ENCODE assay signal across 10 cellular contexts in genomic region chr1:220726634-220727033, GRCh38. TPM values are rescaled to one million over a fixed set of nuclear protein-coding genes. Genes with fewer than 3 reads are reported as not detected.
DNase-seq lines count a peak whose midpoint lies in the region; TF ChIP-seq lines count a peak whose summit lies in the region.
"Had no signal": no experiment of that assay in that cellular context is flagged by ENCODE, and none has a peak within 500 bp of the region (broad histone marks: within the 10 kb centered on the region; RNA-seq: fewer than 3 reads in every experiment).

No MANE protein-coding gene starts in this region.

- H3K27me3 ChIP-seq in OCI-LY3 (ENCODE audit: low read depth, low read length), result no peaks in the 10 kb centered on the region
- H3K27me3 ChIP-seq in uterus, result no peaks in the 10 kb centered on the region

- H3K4me1 ChIP-seq in OCI-LY3 (ENCODE audit: low read length) (no peaks in the 10 kb centered on the region; the same call in 1 of the 2 replicates), uterus (no peaks in the 10 kb centered on the region)

- intact Hi-C loops in uterus (cut with DNase I; ENCODE audit: low total_unique reads), result no loop called here

- H2AFZ ChIP-seq in OCI-LY3 (ENCODE audit: low read depth, low read length), result 0 out of 2 replicates have a peak overlapping the region, but pooled peaks have one; percentile 7

- no peak overlapping the region for H3K4me2 ChIP-seq in OCI-LY3 (ENCODE audit: low read length)

- DNase-seq in AG10803 (ENCODE audit: low read depth) (no peak), GM13977 (ENCODE audit: low spot score) (no peak), fibroblast of pulmonary artery (ENCODE audit: low read depth) (no peak), SHP77 (lab: John Stamatoyannopoulos, UW) (no peak), NCI-H1417 (lab: John Stamatoyannopoulos, UW) (no peak), uterus (no peak), ecto neural progenitor cell (ENCODE audit: low spot score) (no peak)
- DNase-seq: activated T-cell treated with anti-CD3 and anti-CD28 coated beads, Interleukin-2, amount 50 U/mL, for 4 hours had no signal

- in situ Hi-C loops in GM13977 (cut with MboI; ENCODE audit: low pct_unique_long_range_greater_than_20kb, low sequenced_read_pairs, unreplicated experiment), result loop anchor here (25.0 kb wide), 1 partner anchor 439 kb away; no protein-coding TSS in a partner anchor

- TF ChIP-seq CTCF in AG10803 (conservative IDR thresholded peaks at IDR 0.05; ENCODE audit: low read length) (peak; percentile 29; the same call in 1 of the 2 replicates), GM13977 (IDR thresholded peaks at IDR 0.05; ENCODE audit: extremely low read depth, insufficient read depth, missing control alignments) (peak; percentile 32), OCI-LY3 (IDR thresholded peaks at IDR 0.05; ENCODE audit: low read depth, low read length) (peak; percentile 3; the same call in 1 of the 2 replicates), fibroblast of pulmonary artery (IDR thresholded peaks at IDR 0.05; ENCODE audit: low read length, missing control alignments) (peak; percentile 30), uterus (IDR thresholded peaks at IDR 0.05) (no peak)

- no peak overlapping the region for H3K9ac ChIP-seq in OCI-LY3 (ENCODE audit: low read length)

- H3K9me3 ChIP-seq in OCI-LY3 (ENCODE audit: insufficient read depth, low read length), result no peaks in the 10 kb centered on the region
- H3K9me3 ChIP-seq in uterus, result no peaks in the 10 kb centered on the region

- no peaks in the 10 kb centered on the region for H3K79me2 ChIP-seq in OCI-LY3 (ENCODE audit: low read length)

- no peak overlapping the region for H3K4me3 ChIP-seq in AG10803 (ENCODE audit: low read length)
- H3K4me3 ChIP-seq in OCI-LY3 (ENCODE audit: low read length), result no peak overlapping the region
- H3K4me3 ChIP-seq in fibroblast of pulmonary artery (replicated peaks; ENCODE audit: low read depth, low read length), result no peak overlapping the region
- H3K4me3 ChIP-seq in uterus, result no peak overlapping the region

- no peak overlapping the region for H3K27ac ChIP-seq in OCI-LY3 (ENCODE audit: low read length)
- no peak overlapping the region for H3K27ac ChIP-seq in uterus

- H4K20me1 ChIP-seq in OCI-LY3 (ENCODE audit: insufficient read depth, low read length), result no peaks in the 10 kb centered on the region

- TF ChIP-seq POLR2A in uterus (IDR thresholded peaks at IDR 0.05), result no peak

- no peaks in the 10 kb centered on the region for H3K36me3 ChIP-seq in OCI-LY3 (replicated peaks; ENCODE audit: low read depth, low read length)
- no peaks in the 10 kb centered on the region for H3K36me3 ChIP-seq in uterus

RNA-seq across cellular contexts. Expression of gene MTARC2, which starts 21.5 kb away (rescaled TPM):
- 10 to 100 TPM in 1 of 4 donors, 1 to 10 TPM in 3; 1.5 to 24.6 (median 6.8) TPM for total RNA-seq in uterus

RNA-seq across cellular contexts. Expression of gene C1orf115, which starts 36.5 kb away (rescaled TPM):
- total RNA-seq in uterus, result 10 to 100 TPM in 3 of 4 donors, 1 to 10 TPM in 1; 7.1 to 28.0 (median 12.9) TPM
- total RNA-seq: H4 had no signal

Comparison
In these comparisons a context has a peak if more than half of its experiments do, and no peak if none do; other contexts are left out.
1. CTCF ChIP-seq: peak in AG10803 (single experiment), GM13977 (single experiment), OCI-LY3 (single experiment) and fibroblast of pulmonary artery (single experiment); none in uterus (0 of 4).